In the genomic region with DNA sequence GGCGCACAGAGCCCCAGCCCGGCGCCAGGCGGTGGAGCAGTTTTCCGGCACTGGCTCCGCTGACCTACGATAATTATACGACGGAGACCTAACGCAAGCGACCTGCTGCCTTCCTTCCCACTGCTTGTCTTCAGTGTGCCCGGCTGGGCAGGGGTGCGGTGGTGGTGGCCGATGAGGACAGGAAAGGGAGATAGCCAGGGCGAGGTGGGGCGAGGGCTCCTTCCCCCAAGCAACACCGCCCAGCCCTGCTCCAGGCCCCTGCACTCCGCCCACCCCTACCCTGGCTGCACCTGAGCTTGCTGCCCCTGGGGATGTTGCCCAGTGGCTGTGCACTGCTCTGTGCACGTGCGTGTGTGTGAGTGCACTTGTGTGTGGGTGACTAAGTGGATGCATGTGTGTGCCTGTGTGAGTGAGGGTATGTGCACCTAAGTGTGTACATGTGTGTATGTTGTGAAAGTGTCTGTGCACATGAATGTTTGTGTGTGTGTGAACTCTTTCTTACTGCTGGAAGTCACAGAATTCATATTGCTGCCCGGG, we compare ENCODE assay signal across 21 cellular contexts. TPM values are rescaled to one million over a fixed set of nuclear protein-coding genes. Genes with fewer than 3 reads are reported as not detected.
"Had no signal": no experiment of that assay in that cellular context is flagged by ENCODE, and none has a peak within 500 bp of the region (broad histone marks: within the 10 kb centered on the region; RNA-seq: fewer than 3 reads in every experiment).

No MANE protein-coding gene starts in this region.

- H3K9me3 Mint-ChIP-seq: activated CD4-positive, alpha-beta memory T cell treated with anti-CD3 and anti-CD28 coated beads for 36 hours; activated T-cell treated with anti-CD3 and anti-CD28 coated beads, Interleukin-2, amount 50 U/mL, for 24 hours; effector memory CD8-positive, alpha-beta T cell; stimulated activated naive CD8-positive, alpha-beta T cell treated with anti-CD3 and anti-CD28 coated beads, Interleukin-15, Interleukin-2, amounts not matched to agents 100 ng/mL and 50 ng/mL, for 24 hours had no signal

- H3K4me3 Mint-ChIP-seq: activated CD4-positive, alpha-beta memory T cell treated with anti-CD3 and anti-CD28 coated beads for 36 hours; activated CD4-positive, alpha-beta T cell treated with anti-CD3 and anti-CD28 coated beads for 36 hours; activated naive CD4-positive, alpha-beta T cell treated with anti-CD3 and anti-CD28 coated beads, Interleukin-2, amount 10 ng/mL, durations not matched to agents 7 days and 5 days; activated T-cell treated with anti-CD3 and anti-CD28 coated beads, Interleukin-2, amount 50 U/mL, for 24 hours; effector memory CD8-positive, alpha-beta T cell; stimulated activated naive CD8-positive, alpha-beta T cell treated with anti-CD3 and anti-CD28 coated beads, Interleukin-15, Interleukin-2, amounts not matched to agents 100 ng/mL and 50 ng/mL, for 24 hours had no signal

- H3K9me3 ChIP-seq: breast epithelium, psoas muscle, suprapubic skin, transverse colon, vagina had no signal

- H3K27ac ChIP-seq: breast epithelium, psoas muscle, suprapubic skin, transverse colon, vagina, WERI-Rb-1 had no signal

- H3K4me1 Mint-ChIP-seq: activated CD4-positive, alpha-beta T cell treated with anti-CD3 and anti-CD28 coated beads for 36 hours had no signal

- H3K27me3 ChIP-seq: breast epithelium, suprapubic skin, transverse colon, vagina had no signal

- H3K36me3 ChIP-seq: breast epithelium had no signal

- H3K4me1 ChIP-seq: breast epithelium, psoas muscle, suprapubic skin, transverse colon, vagina had no signal

- H3K4me3 ChIP-seq: breast epithelium, psoas muscle, suprapubic skin, transverse colon, vagina had no signal

- H3K27ac Mint-ChIP-seq: activated CD4-positive, alpha-beta memory T cell treated with anti-CD3 and anti-CD28 coated beads for 36 hours; activated CD4-positive, alpha-beta T cell treated with anti-CD3 and anti-CD28 coated beads for 36 hours; activated naive CD4-positive, alpha-beta T cell treated with anti-CD3 and anti-CD28 coated beads, Interleukin-2, amount 10 ng/mL, durations not matched to agents 7 days and 5 days; activated T-cell treated with anti-CD3 and anti-CD28 coated beads, Interleukin-2, amount 50 U/mL, for 24 hours; effector memory CD8-positive, alpha-beta T cell; stimulated activated naive CD8-positive, alpha-beta T cell treated with anti-CD3 and anti-CD28 coated beads, Interleukin-15, Interleukin-2, amounts not matched to agents 100 ng/mL and 50 ng/mL, for 24 hours had no signal

- DNase-seq: activated CD4-positive, alpha-beta memory T cell treated with anti-CD3 and anti-CD28 coated beads for 36 hours; activated CD4-positive, alpha-beta T cell treated with anti-CD3 and anti-CD28 coated beads for 36 hours; activated effector memory CD4-positive, alpha-beta T cell treated with Interleukin-2 at 50 U/mL for 16 hours; activated naive CD4-positive, alpha-beta T cell treated with anti-CD3 and anti-CD28 coated beads, Interleukin-2, amount 10 ng/mL, durations not matched to agents 7 days and 5 days; activated T-cell treated with anti-CD3 and anti-CD28 coated beads, Interleukin-2, amount 50 U/mL, for 24 hours; effector memory CD8-positive, alpha-beta T cell; foreskin fibroblast; left cardiac atrium; midbrain; psoas muscle; stimulated activated CD4-positive, alpha-beta T cell treated with anti-CD3 and anti-CD28 coated beads, Interleukin-2, amount 100 ng/mL, for 24 hours; SW 1271; transverse colon; WERI-Rb-1 had no signal

- ATAC-seq: activated CD4-positive, alpha-beta T cell treated with anti-CD3 and anti-CD28 coated beads for 36 hours; effector memory CD8-positive, alpha-beta T cell had no signal

- H3K27me3 Mint-ChIP-seq: activated CD4-positive, alpha-beta memory T cell treated with anti-CD3 and anti-CD28 coated beads for 36 hours; activated CD4-positive, alpha-beta T cell treated with anti-CD3 and anti-CD28 coated beads for 36 hours; activated naive CD4-positive, alpha-beta T cell treated with anti-CD3 and anti-CD28 coated beads, Interleukin-2, amount 10 ng/mL, durations not matched to agents 7 days and 5 days; activated T-cell treated with anti-CD3 and anti-CD28 coated beads, Interleukin-2, amount 50 U/mL, for 24 hours; effector memory CD8-positive, alpha-beta T cell; stimulated activated naive CD8-positive, alpha-beta T cell treated with anti-CD3 and anti-CD28 coated beads, Interleukin-15, Interleukin-2, amounts not matched to agents 100 ng/mL and 50 ng/mL, for 24 hours had no signal

RNA-seq across cellular contexts. Expression of a gene that starts 42.6 kb away (rescaled TPM):
- total RNA-seq: glomerular endothelial cell, lung microvascular endothelial cell, myocyte had no signal
